In genomic region chr9:129142115-129142514, GRCh38 we compare ENCODE assay signal across 9 cellular contexts. TPM values are rescaled to one million over a fixed set of nuclear protein-coding genes. Genes with fewer than 3 reads are reported as not detected.
DNase-seq lines count a peak whose midpoint lies in the region; ATAC-seq and TF ChIP-seq lines count a peak whose summit lies in the region.
"Had no signal": no experiment of that assay in that cellular context is flagged by ENCODE, and none has a peak within 500 bp of the region (broad histone marks: within the 10 kb centered on the region; RNA-seq: fewer than 3 reads in every experiment).

No MANE protein-coding gene starts in this region.

- CTCF ChIA-PET in BJ (lab: Yijun Ruan, JAX): interaction anchor here (0.9 to 16.9 kb wide), 15 partner anchors 11 to 495 kb away, joined by 3 to 335 read pairs (median 7); partner anchors contain the start of genes IER5L and NTMT1

- peak overlapping the region; percentile 58 for H3K27ac Mint-ChIP-seq in endodermal cell

- H3K27me3 Mint-ChIP-seq in endodermal cell (ENCODE audit: insufficient read depth): no peaks in the 10 kb centered on the region

- peaks cover 42% of the 10 kb centered on the region for H3K36me3 Mint-ChIP-seq in endodermal cell (ENCODE audit: low read depth)

- H3K36me3 ChIP-seq in BJ (ENCODE audit: control insufficient read depth, insufficient read depth, low read length) (peaks cover 15% of the 10 kb centered on the region), NT2/D1 (ENCODE audit: insufficient read depth, insufficient read length, low read length) (peaks cover 54% of the 10 kb centered on the region), endodermal cell (ENCODE audit: control insufficient read depth, insufficient read depth, low read length) (peaks cover 44% of the 10 kb centered on the region), ovary (no peaks in the 10 kb centered on the region)

- no peaks in the 10 kb centered on the region for H3K27me3 ChIP-seq in BJ (ENCODE audit: control insufficient read depth, insufficient read depth, low read length)
- H3K27me3 ChIP-seq in NT2/D1 (ENCODE audit: insufficient read depth, insufficient read length): no peaks in the 10 kb centered on the region
- H3K27me3 ChIP-seq in endodermal cell (ENCODE audit: control insufficient read depth, insufficient read depth, low read length, poor library complexity, severe bottlenecking): no peaks in the 10 kb centered on the region
- no peaks in the 10 kb centered on the region for H3K27me3 ChIP-seq in ovary

- POLR2A ChIA-PET in BJ (lab: Charles Lee): interaction anchor here (0.5 to 2.0 kb wide), 4 partner anchors 32 to 620 kb away, joined by 3 to 16 read pairs (median 10); no protein-coding TSS in a partner anchor

- peak overlapping the region; percentile 52 for H3K4me3 ChIP-seq in BJ (ENCODE audit: low read depth, low read length)
- H3K4me3 ChIP-seq in NT2/D1 (ENCODE audit: insufficient read length, low read depth): no peak overlapping the region
- peak overlapping the region; percentile 23 for H3K4me3 ChIP-seq in endodermal cell (ENCODE audit: low read length)
- H3K4me3 ChIP-seq in ovary: no peak overlapping the region

- H3K9me3 ChIP-seq in NT2/D1 (ENCODE audit: insufficient read depth, low read length): no peaks in the 10 kb centered on the region
- H3K9me3 ChIP-seq in endodermal cell (ENCODE audit: control insufficient read depth, low read length): no peaks in the 10 kb centered on the region
- no peaks in the 10 kb centered on the region for H3K9me3 ChIP-seq in ovary

- intact Hi-C loops in ovary (cut with DNase I): loop anchor here (2.0 to 10.0 kb wide), 7 partner anchors 33 to 353 kb away; no protein-coding TSS in a partner anchor
- intact Hi-C loops in head of caudate nucleus (cut with DNase I): no loop called here

- no peak overlapping the region for H3K4me3 Mint-ChIP-seq in endodermal cell

- peaks cover 43% of the 10 kb centered on the region for H3K4me1 ChIP-seq in NT2/D1 (ENCODE audit: insufficient read depth, insufficient read length)
- H3K4me1 ChIP-seq in endodermal cell (ENCODE audit: control insufficient read depth, insufficient read depth, low read length): peaks cover 11% of the 10 kb centered on the region
- peaks cover 61% of the 10 kb centered on the region for H3K4me1 ChIP-seq in ovary (ENCODE audit: insufficient read depth)

- TF ChIP-seq EP300 in ovary (IDR thresholded peaks at IDR 0.05): no peak

- TF ChIP-seq CTCF in BJ (IDR thresholded peaks at IDR 0.05; ENCODE audit: insufficient read depth, low read depth, low read length) (no peak), endodermal cell (conservative IDR thresholded peaks at IDR 0.05) (no peak), ovary (IDR thresholded peaks at IDR 0.05) (no peak)

- H3K9ac ChIP-seq in NT2/D1 (ENCODE audit: insufficient read length, low read depth): peak overlapping the region; percentile 62
- H3K9ac ChIP-seq in endodermal cell (ENCODE audit: extremely low read depth, low read length, poor library complexity, severe bottlenecking): no peak overlapping the region

- H3K27ac ChIP-seq in endodermal cell (ENCODE audit: low read depth, low read length): peak overlapping the region; percentile 16
- H3K27ac ChIP-seq in ovary: peak overlapping the region; percentile 97 to 98

- ATAC-seq in HG03354 (IDR thresholded peaks at IDR 0.05; ENCODE audit: poor library complexity, severe bottlenecking, unreplicated experiment): no peak

- WGBS in endodermal cell (ENCODE audit: insufficient coverage in 1 of 2, insufficient read length in 1 of 2), 2 experiments: 93 to 100% methylated on average over 2 to 8 of the region's 8 CpGs
- WGBS in ovary, 3 donors: 27 to 39% (median 32%) methylated on average over 8 of the region's 8 CpGs

- H3K4me1 Mint-ChIP-seq in endodermal cell: peaks cover 38% of the 10 kb centered on the region

- TF ChIP-seq POLR2A in ovary (IDR thresholded peaks at IDR 0.05): no peak

- no peaks in the 10 kb centered on the region for H3K9me3 Mint-ChIP-seq in endodermal cell

- no peak for DNase-seq in BJ (ENCODE audit: low read depth)
- DNase-seq in NT2/D1 (ENCODE audit: low read depth, low spot score): no peak
- no peak for DNase-seq in endodermal cell
- DNase-seq in ovary: no peak
- DNase-seq in head of caudate nucleus: no peak
- DNase-seq in NOMO-1 treated with dmso at 0.1 percent for 144 hours (lab: John Stamatoyannopoulos, UW; ENCODE audit: unreplicated experiment): no peak
- no peak for DNase-seq in stimulated activated CD4-positive, alpha-beta T cell treated with anti-CD3 and anti-CD28 coated beads, Interleukin-2, amount 100 ng/mL, for 24 hours
- DNase-seq: GOT3 had no signal

RNA-seq across cellular contexts. Expression of gene PTPA, which starts 30.9 kb away (rescaled TPM):
- polyA plus RNA-seq in BJ (2011; rRNA removed): 171 and 251 TPM in 2 replicates
- polyA minus RNA-seq in BJ (2011; rRNA and poly(A)+ RNA removed): 95.6 and 169 TPM in 2 replicates
- 100 to 1,000 TPM; 134 to 139 TPM for total RNA-seq in endodermal cell
- 105 TPM for polyA plus RNA-seq in endodermal cell (2013, experiment 1 of 2)
- 96.3 TPM for polyA plus RNA-seq in endodermal cell (2013, experiment 2 of 2)
- 100 to 1,000 TPM in 3 of 7 donors, 10 to 100 TPM in 4; 32.1 to 107 (median 89.2) TPM for total RNA-seq in ovary
- polyA plus RNA-seq in ovary: 10 to 100 TPM; 62.9 to 97.8 TPM

RNA-seq across cellular contexts. Expression of gene CRAT, which starts 31.5 kb away (rescaled TPM):
- polyA plus RNA-seq in BJ (2011; rRNA removed) (29.3 and 61.2 TPM in 2 replicates), ovary (10 to 100 TPM; 28.7 to 29.9 TPM)
- 33.2 and 37.6 TPM in 2 replicates for polyA minus RNA-seq in BJ (2011; rRNA and poly(A)+ RNA removed)
- total RNA-seq in endodermal cell (10 to 100 TPM; 17.2 to 17.5 TPM), ovary (10 to 100 TPM; 23.0 to 42.7 (median 39.1) TPM)
- 25.3 TPM for polyA plus RNA-seq in endodermal cell (2013, experiment 1 of 2)
- polyA plus RNA-seq in endodermal cell (2013, experiment 2 of 2): 24.3 TPM

RNA-seq across cellular contexts. Expression of gene IER5L, which starts 35.9 kb away (rescaled TPM):
- 7.3 and 8.7 TPM in 2 replicates for polyA plus RNA-seq in BJ (2011; rRNA removed)
- 8.4 and 12.2 TPM in 2 replicates for polyA minus RNA-seq in BJ (2011; rRNA and poly(A)+ RNA removed)
- total RNA-seq in endodermal cell: 1 to 10 TPM; 6.8 to 8.1 TPM
- polyA plus RNA-seq in endodermal cell (2013, experiment 1 of 2): 48.3 TPM
- polyA plus RNA-seq in endodermal cell (2013, experiment 2 of 2): 51.1 TPM
- 10 to 100 TPM; 15.4 to 74.3 (median 45.0) TPM for total RNA-seq in ovary
- polyA plus RNA-seq in ovary: 10 to 100 TPM in 1 of 2 donors, 1 to 10 TPM in 1; 2.5 to 14.9 TPM

Comparison
In these comparisons a context has a peak if more than half of its experiments do, and no peak if none do; other contexts are left out.
1. H3K4me3 ChIP-seq: peak in BJ (single experiment) and endodermal cell (single experiment); none in NT2/D1 (single experiment) and ovary (single experiment).